In genomic region chr9:100379862-100380261, GRCh38 we compare ENCODE assay signal across 16 cellular contexts. TPM values are rescaled to one million over a fixed set of nuclear protein-coding genes. Genes with fewer than 3 reads are reported as not detected.
DNase-seq lines count a peak whose midpoint lies in the region; TF ChIP-seq lines count a peak whose summit lies in the region.
"Had no signal": no experiment of that assay in that cellular context is flagged by ENCODE, and none has a peak within 500 bp of the region (broad histone marks: within the 10 kb centered on the region; RNA-seq: fewer than 3 reads in every experiment).

No MANE protein-coding gene starts in this region.

- intact Hi-C loops in activated naive CD4-positive, alpha-beta T cell treated with anti-CD3 and anti-CD28 coated beads for 36 hours (cut with micrococcal nuclease): no loop called here

- peaks cover 3% of the 10 kb centered on the region for H3K9me3 Mint-ChIP-seq in activated naive CD4-positive, alpha-beta T cell treated with anti-CD3 and anti-CD28 coated beads for 36 hours

- CTCF ChIA-PET in AG04449 (lab: Yijun Ruan, JAX): interaction anchor here (0.8 to 1.6 kb wide), 2 partner anchors 10 to 24 kb away, joined by 3 read pairs; no protein-coding TSS in a partner anchor
- CTCF ChIA-PET in activated naive CD4-positive, alpha-beta T cell treated with anti-CD3 and anti-CD28 coated beads for 36 hours (lab: Charles Lee): interaction anchor here (0.7 kb wide), 1 partner anchor 353 kb away, joined by 4 read pairs; no protein-coding TSS in a partner anchor

- TF ChIP-seq CTCF in AG04449 (IDR thresholded peaks at IDR 0.05; ENCODE audit: insufficient read depth, low read length, missing control alignments) (no peak), astrocyte of the spinal cord (IDR thresholded peaks at IDR 0.05; ENCODE audit: low read depth, low read length) (no peak), kidney epithelial cell (IDR thresholded peaks at IDR 0.05; ENCODE audit: insufficient read depth, low read length, poor library complexity, severe bottlenecking) (no peak)

- DNase-seq in AG04449 (ENCODE audit: low read depth, low spot score) (peak; percentile 53), HK-2 (ENCODE audit: unreplicated experiment) (peak; percentile 11), astrocyte of the spinal cord (ENCODE audit: low read depth, low spot score) (peak; percentile 79), kidney epithelial cell (ENCODE audit: low read depth) (peak; percentile 7), DMS153 (lab: John Stamatoyannopoulos, UW) (no peak), NOMO-1 treated with DMSO at 0.1 percent for 48 hours (lab: John Stamatoyannopoulos, UW; ENCODE audit: unreplicated experiment) (no peak), activated gamma-delta T cell treated with Interleukin-2 at 50 U/mL for 16 hours (no peak)
- no peak for DNase-seq in activated naive CD4-positive, alpha-beta T cell treated with anti-CD3 and anti-CD28 coated beads for 36 hours
- DNase-seq: activated CD4-positive, alpha-beta T cell treated with anti-CD3 and anti-CD28 coated beads for 48 hours; activated effector memory CD4-positive, alpha-beta T cell treated with anti-CD3 and anti-CD28 coated beads, Interleukin-2, amount 50 U/mL, for 16 hours; BE2C; natural killer cell; NCI-H446 treated with DMSO at 0.1 percent for 48 hours; SJCRH30; stimulated activated CD4-positive, alpha-beta T cell treated with anti-CD3 and anti-CD28 coated beads, Interleukin-12 subunit alpha, Interleukin-12 subunit beta, amount 100 ng/mL, for 4 hours; stimulated activated CD8-positive, alpha-beta memory T cell treated with anti-CD3 and anti-CD28 coated beads, Interleukin-4, amount 100 ng/mL, for 48 hours had no signal

- POLR2A ChIA-PET in AG04449 (lab: Yijun Ruan, JAX): interaction anchor here (0.6 kb wide), 1 partner anchor 10 kb away, joined by 3 read pairs; no protein-coding TSS in a partner anchor

- H3K27me3 Mint-ChIP-seq in activated naive CD4-positive, alpha-beta T cell treated with anti-CD3 and anti-CD28 coated beads for 36 hours (ENCODE audit: low read depth): no peaks in the 10 kb centered on the region

- H3K4me1 Mint-ChIP-seq in activated naive CD4-positive, alpha-beta T cell treated with anti-CD3 and anti-CD28 coated beads for 36 hours (ENCODE audit: low read depth): no peaks in the 10 kb centered on the region
- H3K4me1 Mint-ChIP-seq: natural killer cell had no signal

- H3K36me3 ChIP-seq in kidney epithelial cell (ENCODE audit: control insufficient read depth, insufficient read depth, low read length): no peaks in the 10 kb centered on the region
- H3K36me3 ChIP-seq: BE2C, SJCRH30 had no signal

- H3K4me3 ChIP-seq in AG04449 (ENCODE audit: low read depth, low read length) (no peak overlapping the region), astrocyte of the spinal cord (ENCODE audit: low read depth, low read length) (no peak overlapping the region), kidney epithelial cell (ENCODE audit: low read depth, low read length) (no peak overlapping the region)
- H3K4me3 ChIP-seq: SJCRH30 had no signal

- H3K27ac Mint-ChIP-seq in activated naive CD4-positive, alpha-beta T cell treated with anti-CD3 and anti-CD28 coated beads for 36 hours: no peak overlapping the region
- H3K27ac Mint-ChIP-seq: natural killer cell had no signal

- H3K27me3 ChIP-seq in kidney epithelial cell (ENCODE audit: control insufficient read depth, insufficient read depth, low read length): no peaks in the 10 kb centered on the region
- H3K27me3 ChIP-seq: BE2C, SJCRH30 had no signal

- in situ Hi-C loops in astrocyte of the spinal cord (cut with HindIII; ENCODE audit: low sequenced_read_pairs): no loop called here

- H3K4me3 Mint-ChIP-seq in activated naive CD4-positive, alpha-beta T cell treated with anti-CD3 and anti-CD28 coated beads for 36 hours: no peak overlapping the region
- H3K4me3 Mint-ChIP-seq: natural killer cell had no signal

- H3K36me3 Mint-ChIP-seq in activated naive CD4-positive, alpha-beta T cell treated with anti-CD3 and anti-CD28 coated beads for 36 hours (ENCODE audit: low read depth): no peaks in the 10 kb centered on the region
- H3K36me3 Mint-ChIP-seq: natural killer cell had no signal

RNA-seq across cellular contexts. Expression of gene TEX10, which starts 27.1 kb away (rescaled TPM):
- 29.2 and 33.4 TPM in 2 replicates for total RNA-seq in kidney epithelial cell
- 10 to 100 TPM; 17.3 to 17.9 TPM for total RNA-seq in activated naive CD4-positive, alpha-beta T cell treated with anti-CD3 and anti-CD28 coated beads for 36 hours

RNA-seq across cellular contexts. Expression of gene MSANTD3, which starts 47.1 kb away (rescaled TPM):
- 76.1 and 77.3 TPM in 2 replicates for total RNA-seq in kidney epithelial cell
- 10 to 100 TPM; 10.4 to 11.5 TPM for total RNA-seq in activated naive CD4-positive, alpha-beta T cell treated with anti-CD3 and anti-CD28 coated beads for 36 hours

Comparison
In these comparisons a context has a peak if more than half of its experiments do, and no peak if none do; other contexts are left out.
1. DNase-seq: peak in AG04449 (single experiment), HK-2 (single experiment), astrocyte of the spinal cord (single experiment) and kidney epithelial cell (single experiment); none in activated naive CD4-positive, alpha-beta T cell treated with anti-CD3 and anti-CD28 coated beads for 36 hours (single experiment), DMS153 (single experiment), NOMO-1 treated with DMSO at 0.1 percent for 48 hours (single experiment) and activated gamma-delta T cell treated with Interleukin-2 at 50 U/mL for 16 hours (single experiment).